Comparison of ENCODE assay signal across 8 cellular contexts in genomic region chr15:74937602-74938371, GRCh38. TPM values are rescaled to one million over a fixed set of nuclear protein-coding genes. Genes with fewer than 3 reads are reported as not detected.
A peak's percentile ranks its signal among the peaks of the same experiment; 100 is the strongest.
DNase-seq lines count a peak whose midpoint lies in the region; ATAC-seq and TF ChIP-seq lines count a peak whose summit lies in the region.

Gene COX5A (minus strand): TSS chr15:74938073. CDS start chr15:74938014, 59 bp downstream.

- H3K36me3 ChIP-seq in kidney epithelial cell (ENCODE audit: control insufficient read depth, insufficient read depth, low read length) = no peaks in the 10 kb centered on the region

- peak; percentile 85 for TF ChIP-seq POLR2A in GM19193 (IDR thresholded peaks at IDR 0.05; ENCODE audit: extremely low read depth, insufficient read depth, insufficient read length)

- H3K4me3 ChIP-seq in kidney epithelial cell (ENCODE audit: low read depth, low read length) = peak within 1 kb of the TSS; percentile 92

- peaks cover 2% of the 10 kb centered on the region for H3K27me3 ChIP-seq in kidney epithelial cell (ENCODE audit: control insufficient read depth, insufficient read depth, low read length)

- DNase-seq in AML-193 (lab: John Stamatoyannopoulos, UW) = peak; percentile 89 to 93
- peak; percentile 86 for DNase-seq in NCI-H446 treated with DMSO at 0.1 percent for 48 hours (lab: John Stamatoyannopoulos, UW)
- DNase-seq in activated CD4-positive, alpha-beta T cell treated with anti-CD3 and anti-CD28 coated beads for 1 hour = peak; percentile 87
- DNase-seq in cerebellar nuclear complex (lab: John Stamatoyannopoulos, UW) = peak; percentile 15 to 80
- peak; percentile 83 for DNase-seq in kidney epithelial cell (ENCODE audit: low read depth)
- peak; percentile 94 for DNase-seq in stimulated activated CD4-positive, alpha-beta T cell treated with anti-CD3 and anti-CD28 coated beads, Interleukin-15, amount 100 ng/mL, for 24 hours

- no peak for TF ChIP-seq CTCF in kidney epithelial cell (IDR thresholded peaks at IDR 0.05; ENCODE audit: insufficient read depth, low read length, poor library complexity, severe bottlenecking)

- peak; percentile 93 for ATAC-seq in HG03432 (IDR thresholded peaks at IDR 0.05; ENCODE audit: unreplicated experiment)

RNA-seq across cellular contexts. Expression of gene COX5A, which starts in this region (rescaled TPM):
- total RNA-seq in kidney epithelial cell = 132 and 136 TPM in 2 replicates

Comparison
In these comparisons a context has a peak if more than half of its experiments do, and no peak if none do; other contexts are left out.
1. Peak in every context shown above with its lines: DNase-seq, ATAC-seq and H3K4me3 ChIP-seq.